Comparison of ENCODE assay signal across 1 cellular context in the genomic region with DNA sequence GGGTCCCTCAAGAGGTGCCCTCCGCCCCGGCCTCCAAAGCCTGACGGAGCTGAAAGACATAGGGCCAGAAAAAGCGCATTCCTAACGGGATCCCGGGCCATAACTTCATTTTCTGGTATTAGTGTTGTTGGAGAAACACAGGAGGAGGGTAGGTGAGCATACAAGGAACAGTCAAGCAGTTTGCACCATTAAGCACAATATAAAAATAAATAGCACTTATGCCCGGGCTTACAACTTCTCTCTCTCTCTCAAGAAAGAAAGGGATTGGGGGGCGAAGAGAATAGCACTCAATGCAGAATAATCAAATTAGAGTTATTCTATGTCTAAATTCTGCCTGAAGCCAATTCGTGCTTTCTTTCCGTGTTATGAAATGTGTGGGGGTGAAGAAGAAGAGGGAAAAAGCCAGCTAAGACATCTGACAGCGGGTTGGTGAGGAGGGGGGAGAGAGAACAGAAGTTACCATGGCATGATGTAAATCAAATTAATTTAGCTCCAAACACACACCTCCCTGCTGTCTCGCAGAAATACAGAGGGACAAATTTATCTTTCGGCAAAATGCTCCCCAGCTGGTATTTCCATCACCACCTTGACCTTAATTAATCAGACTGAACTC.
TF ChIP-seq lines count a peak whose summit lies in the region.

No MANE protein-coding gene starts in this region.

TF ChIP-seq in IMR-90, 13 proteins besides CTCF, POLR2A, EP300 and RAD21 (continued from another document):
- TF ChIP-seq, protein P1, sequence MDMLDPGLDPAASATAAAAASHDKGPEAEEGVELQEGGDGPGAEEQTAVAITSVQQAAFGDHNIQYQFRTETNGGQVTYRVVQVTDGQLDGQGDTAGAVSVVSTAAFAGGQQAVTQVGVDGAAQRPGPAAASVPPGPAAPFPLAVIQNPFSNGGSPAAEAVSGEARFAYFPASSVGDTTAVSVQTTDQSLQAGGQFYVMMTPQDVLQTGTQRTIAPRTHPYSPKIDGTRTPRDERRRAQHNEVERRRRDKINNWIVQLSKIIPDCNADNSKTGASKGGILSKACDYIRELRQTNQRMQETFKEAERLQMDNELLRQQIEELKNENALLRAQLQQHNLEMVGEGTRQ (IDR thresholded peaks at IDR 0.05; ENCODE audit: low read depth, low read length) = no peak
- no peak for TF ChIP-seq RFX5 (IDR thresholded peaks at IDR 0.05; ENCODE audit: low read depth, low read length)
- no peak for TF ChIP-seq NFE2L2 (IDR thresholded peaks at IDR 0.05; ENCODE audit: low read depth, low read length)
- TF ChIP-seq MXI1 (IDR thresholded peaks at IDR 0.05; ENCODE audit: borderline replicate concordance, low read depth, low read length) = no peak
- no peak for TF ChIP-seq CHD1 (IDR thresholded peaks at IDR 0.05; ENCODE audit: low read depth, low read length)
- TF ChIP-seq, protein P2, sequence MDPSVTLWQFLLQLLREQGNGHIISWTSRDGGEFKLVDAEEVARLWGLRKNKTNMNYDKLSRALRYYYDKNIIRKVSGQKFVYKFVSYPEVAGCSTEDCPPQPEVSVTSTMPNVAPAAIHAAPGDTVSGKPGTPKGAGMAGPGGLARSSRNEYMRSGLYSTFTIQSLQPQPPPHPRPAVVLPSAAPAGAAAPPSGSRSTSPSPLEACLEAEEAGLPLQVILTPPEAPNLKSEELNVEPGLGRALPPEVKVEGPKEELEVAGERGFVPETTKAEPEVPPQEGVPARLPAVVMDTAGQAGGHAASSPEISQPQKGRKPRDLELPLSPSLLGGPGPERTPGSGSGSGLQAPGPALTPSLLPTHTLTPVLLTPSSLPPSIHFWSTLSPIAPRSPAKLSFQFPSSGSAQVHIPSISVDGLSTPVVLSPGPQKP (IDR thresholded peaks at IDR 0.05; ENCODE audit: borderline replicate concordance, low read depth, low read length) = no peak
- TF ChIP-seq SMC3 (IDR thresholded peaks at IDR 0.05; ENCODE audit: low read depth, low read length) = no peak
- TF ChIP-seq CEBPB (IDR thresholded peaks at IDR 0.05; ENCODE audit: low read depth, low read length) = no peak
- no peak for TF ChIP-seq MAZ (IDR thresholded peaks at IDR 0.05; ENCODE audit: borderline replicate concordance, low read depth, low read length)
- no peak for TF ChIP-seq MAFK (IDR thresholded peaks at IDR 0.05; ENCODE audit: low read depth, low read length)
